ENCODE assay signal across 23 cellular contexts in the genomic region with DNA sequence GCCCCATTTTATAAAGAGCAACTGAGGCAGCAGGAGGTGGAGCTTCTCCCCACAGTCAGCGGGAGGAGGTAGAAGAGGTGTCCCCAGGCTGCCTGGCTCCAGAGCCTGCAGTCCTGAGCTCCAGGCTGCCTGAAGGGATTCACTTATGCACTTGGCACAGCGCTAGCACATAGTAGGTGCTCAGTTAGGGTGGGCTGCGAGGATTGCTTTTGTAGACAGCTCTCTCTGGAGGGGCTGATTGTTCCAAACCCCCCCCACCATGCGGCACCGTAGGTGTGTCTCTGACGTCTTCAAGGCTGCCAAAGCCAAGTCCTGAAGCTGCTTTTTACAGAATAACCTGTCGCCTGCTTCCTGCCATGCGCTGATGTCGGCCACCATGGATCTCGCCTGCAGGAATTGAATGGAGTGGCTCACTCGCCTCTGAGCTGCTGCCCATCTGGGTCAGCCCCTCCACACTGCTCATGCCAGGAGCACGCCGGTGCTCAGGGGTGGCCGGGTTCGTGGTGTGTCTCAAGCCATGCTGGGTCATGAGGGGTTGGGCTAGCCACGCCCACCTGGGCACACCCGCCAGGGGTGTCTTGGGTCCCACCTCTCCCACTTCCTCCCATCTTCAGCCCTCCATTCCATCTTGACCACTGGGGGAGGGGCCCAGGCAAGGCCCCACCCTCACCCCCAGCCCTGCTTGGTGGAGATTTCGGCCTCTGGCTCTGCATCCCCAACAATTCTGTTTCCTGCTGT.
"Had no signal": no experiment of that assay in that cellular context is flagged by ENCODE, and none has a peak within 500 bp of the region (broad histone marks: within the 10 kb centered on the region; RNA-seq: fewer than 3 reads in every experiment).

No MANE protein-coding gene starts in this region.

- H3K27ac Mint-ChIP-seq: activated B cell treated with CpG ODN at 0.5 μM for 24 hours; activated CD4-positive, alpha-beta T cell treated with anti-CD3 and anti-CD28 coated beads for 36 hours; activated naive CD4-positive, alpha-beta T cell treated with anti-CD3 and anti-CD28 coated beads, Interleukin-2, amount 10 ng/mL, durations not matched to agents 7 days and 5 days; activated T-cell treated with anti-CD3 and anti-CD28 coated beads, Interleukin-2, amount 50 U/mL, for 72 hours; brain; progenitor cell of endocrine pancreas; T-cell; T-helper 2 cell treated with Interferon-gamma antibody and Interleukin-4, amounts not matched to agents 5 μg/mL and 100 μg/mL, for 36 hours had no signal

- H3K9me3 Mint-ChIP-seq: activated B cell treated with CpG ODN at 0.5 μM for 24 hours; activated naive CD4-positive, alpha-beta T cell treated with anti-CD3 and anti-CD28 coated beads, Interleukin-2, amount 10 ng/mL, durations not matched to agents 7 days and 5 days; activated T-cell treated with anti-CD3 and anti-CD28 coated beads, Interleukin-2, amount 50 U/mL, for 72 hours; brain; immature natural killer cell; naive thymus-derived CD8-positive, alpha-beta T cell; T-cell; T-helper 2 cell treated with Interferon-gamma antibody and Interleukin-4, amounts not matched to agents 5 μg/mL and 100 μg/mL, for 36 hours had no signal

- ATAC-seq: activated CD4-positive, alpha-beta T cell treated with anti-CD3 and anti-CD28 coated beads for 36 hours; activated T-cell treated with anti-CD3 and anti-CD28 coated beads, Interleukin-2, amount 50 U/mL, for 72 hours; foreskin keratinocyte; naive thymus-derived CD8-positive, alpha-beta T cell; T-cell had no signal

- H3K36me3 ChIP-seq: left ventricle myocardium inferior, stomach, suprapubic skin, tibial nerve, uterus had no signal

- DNase-seq: activated B cell treated with CpG ODN at 0.5 μM for 24 hours; activated CD4-positive, alpha-beta T cell treated with anti-CD3 and anti-CD28 coated beads for 36 hours; activated CD4-positive, alpha-beta T cell treated with anti-CD3 and anti-CD28 coated beads, Interleukin-2, amount 50 U/mL, for 48 hours; activated effector memory CD4-positive, alpha-beta T cell treated with Interleukin-2 at 50 U/mL for 16 hours; activated naive CD4-positive, alpha-beta T cell treated with anti-CD3 and anti-CD28 coated beads, Interleukin-2, amount 10 ng/mL, durations not matched to agents 7 days and 5 days; activated T-cell treated with anti-CD3 and anti-CD28 coated beads, Interleukin-2, amount 50 U/mL, for 72 hours; aorta; erythroblast; foreskin keratinocyte; immature natural killer cell; left ventricle myocardium inferior; naive thymus-derived CD8-positive, alpha-beta T cell; retina; spleen; stimulated activated CD4-positive, alpha-beta T cell treated with anti-CD3 and anti-CD28 coated beads, Interleukin-4, amount 100 ng/mL, for 1 hour; stomach; T-cell; uterus had no signal

- H3K4me1 ChIP-seq: foreskin keratinocyte, left ventricle myocardium inferior, tibial nerve, uterus had no signal

- H3K4me1 Mint-ChIP-seq: activated CD4-positive, alpha-beta T cell treated with anti-CD3 and anti-CD28 coated beads for 36 hours; activated naive CD4-positive, alpha-beta T cell treated with anti-CD3 and anti-CD28 coated beads, Interleukin-2, amount 10 ng/mL, durations not matched to agents 7 days and 5 days had no signal

- H3K4me3 Mint-ChIP-seq: activated B cell treated with CpG ODN at 0.5 μM for 24 hours; activated CD4-positive, alpha-beta T cell treated with anti-CD3 and anti-CD28 coated beads for 36 hours; activated naive CD4-positive, alpha-beta T cell treated with anti-CD3 and anti-CD28 coated beads, Interleukin-2, amount 10 ng/mL, durations not matched to agents 7 days and 5 days; activated T-cell treated with anti-CD3 and anti-CD28 coated beads, Interleukin-2, amount 50 U/mL, for 72 hours; brain; immature natural killer cell; naive thymus-derived CD8-positive, alpha-beta T cell; T-cell; T-helper 2 cell treated with Interferon-gamma antibody and Interleukin-4, amounts not matched to agents 5 μg/mL and 100 μg/mL, for 36 hours had no signal

- H3K4me3 ChIP-seq: left ventricle myocardium inferior, spleen, stomach, suprapubic skin, tibial nerve, uterus had no signal

- H3K27me3 ChIP-seq: foreskin keratinocyte, spleen, stomach, tibial nerve, uterus had no signal

- H3K9me3 ChIP-seq: left ventricle myocardium inferior, spleen, stomach, suprapubic skin, tibial nerve, uterus had no signal

- H3K27ac ChIP-seq: foreskin keratinocyte, left ventricle myocardium inferior, spleen, stomach, suprapubic skin, tibial nerve, uterus had no signal

- H3K27me3 Mint-ChIP-seq: activated B cell treated with CpG ODN at 0.5 μM for 24 hours; activated CD4-positive, alpha-beta T cell treated with anti-CD3 and anti-CD28 coated beads for 36 hours; activated naive CD4-positive, alpha-beta T cell treated with anti-CD3 and anti-CD28 coated beads, Interleukin-2, amount 10 ng/mL, durations not matched to agents 7 days and 5 days; brain; naive thymus-derived CD8-positive, alpha-beta T cell; T-cell had no signal
